ENCODE assay signal across 17 cellular contexts in genomic region chr3:115693868-115694267, GRCh38.
DNase-seq lines count a peak whose midpoint lies in the region; ATAC-seq and TF ChIP-seq lines count a peak whose summit lies in the region.
"Had no signal": no experiment of that assay in that cellular context is flagged by ENCODE, and none has a peak within 500 bp of the region (broad histone marks: within the 10 kb centered on the region; RNA-seq: fewer than 3 reads in every experiment).

No MANE protein-coding gene starts in this region.

- no peaks in the 10 kb centered on the region for H3K79me2 ChIP-seq in HCT116 (ENCODE audit: insufficient read depth, low read length)
- peaks cover 70% of the 10 kb centered on the region for H3K79me2 ChIP-seq in neural cell (replicated peaks; ENCODE audit: insufficient read depth, low read length)

- POLR2A ChIA-PET in HCT116 (lab: Charles Lee), result no interaction called here

- H3K9ac ChIP-seq in HCT116 (ENCODE audit: low read length), result no peak overlapping the region
- peak overlapping the region; percentile 64 for H3K9ac ChIP-seq in neural cell (ENCODE audit: low read length)

- peak; percentile 60 for TF ChIP-seq EP300 in neural cell (conservative IDR thresholded peaks at IDR 0.05; ENCODE audit: poor library complexity, severe bottlenecking)

- ATAC-seq in HCT116, result no peak
- ATAC-seq in HG03025 (IDR thresholded peaks at IDR 0.05; ENCODE audit: low FRiP score, unreplicated experiment), result no peak
- no peak for ATAC-seq in GM18870 (IDR thresholded peaks at IDR 0.05; ENCODE audit: unreplicated experiment)
- ATAC-seq: activated CD8-positive, alpha-beta T cell treated with anti-CD3 and anti-CD28 coated beads, Interleukin-2, amount 10 ng/mL, durations not matched to agents 7 days and 5 days had no signal

- CTCF ChIA-PET in HCT116 (lab: Charles Lee), result interaction anchor here (1.0 to 2.5 kb wide), 6 partner anchors 19 to 525 kb away, joined by 3 to 43 read pairs (median 8); no protein-coding TSS in a partner anchor

- H3K4me1 ChIP-seq in HCT116 (ENCODE audit: control insufficient read depth in 1 of 2, insufficient read depth in 2 of 2, low read length in 2 of 2), result peaks cover 0 to 11% of the 10 kb centered on the region in 2 experiments; a peak in 2 of 4 replicates
- H3K4me1 ChIP-seq: pancreas had no signal

- H3K27me3 ChIP-seq in HCT116 (ENCODE audit: insufficient read depth, low read length) (no peaks in the 10 kb centered on the region), neural cell (ENCODE audit: insufficient read depth, low read depth, low read length) (no peaks in the 10 kb centered on the region)
- H3K27me3 ChIP-seq: esophagus squamous epithelium, pancreas had no signal

- intact Hi-C loops in HCT116 (cut with micrococcal nuclease), result loop anchor here (1.0 to 10.0 kb wide), 5 partner anchors 91 to 867 kb away; no protein-coding TSS in a partner anchor

- H2AFZ ChIP-seq in HCT116 (ENCODE audit: low read depth, low read length, poor library complexity, severe bottlenecking) (peak overlapping the region; percentile 83), neural cell (ENCODE audit: low read depth, low read length) (no peak overlapping the region)
- H2AFZ ChIP-seq: PC-9 had no signal

- H4K20me1 ChIP-seq in HCT116 (ENCODE audit: insufficient read depth), result no peaks in the 10 kb centered on the region; the same call in 1 of the 2 replicates
- no peaks in the 10 kb centered on the region for H4K20me1 ChIP-seq in neural cell (ENCODE audit: insufficient read depth)

- H3K36me3 ChIP-seq in HCT116 (ENCODE audit: control insufficient read depth in 1 of 2, insufficient read depth in 2 of 2, low read length in 2 of 2) (no peaks in the 10 kb centered on the region), neural cell (ENCODE audit: insufficient read depth, low read length) (peaks cover 13% of the 10 kb centered on the region)
- H3K36me3 ChIP-seq: esophagus squamous epithelium, pancreas had no signal

- RAD21 ChIA-PET in HCT116 (lab: Charles Lee; ENCODE audit: low non-redundant PET in 1 of 2, low total read pairs in 2 of 2, uncharacterized antibody in 2 of 2, unreplicated experiment in 2 of 2), result interaction anchor here (0.7 to 1.8 kb wide), 2 partner anchors 90 to 91 kb away, joined by 3 to 4 read pairs; no protein-coding TSS in a partner anchor

- no peak for TF ChIP-seq CTCF in HCT116 (IDR thresholded peaks at IDR 0.05 in 2 of 3, conservative IDR thresholded peaks at IDR 0.05 in 1 of 3; ENCODE audit: borderline replicate concordance in 1 of 3, insufficient read depth in 1 of 3, low read depth in 2 of 3, low read length in 2 of 3)
- no peak for TF ChIP-seq CTCF in neural cell (IDR thresholded peaks at IDR 0.05; ENCODE audit: poor library complexity, severe bottlenecking)

- H3K27ac ChIP-seq in HCT116 (ENCODE audit: low read depth, low read length) (no peak overlapping the region), caudate nucleus (ENCODE audit: low read depth, low read length) (no peak overlapping the region), neural cell (ENCODE audit: low read length) (peak overlapping the region; percentile 90)
- H3K27ac ChIP-seq: esophagus squamous epithelium, pancreas, PC-9 had no signal

- TF ChIP-seq RAD21 in HCT116 (IDR thresholded peaks at IDR 0.05; ENCODE audit: low read depth) (no peak), neural cell (conservative IDR thresholded peaks at IDR 0.05) (peak; percentile 34)

- H3K9me3 ChIP-seq in HCT116 (ENCODE audit: control insufficient read depth in 1 of 2, insufficient read depth in 1 of 2, low read depth in 1 of 2, low read length in 2 of 2) (no peaks in the 10 kb centered on the region), neural cell (ENCODE audit: low read length) (no peaks in the 10 kb centered on the region)
- H3K9me3 ChIP-seq: esophagus squamous epithelium, pancreas had no signal

- TF ChIP-seq POLR2A in HCT116 (IDR thresholded peaks at IDR 0.05; ENCODE audit: borderline replicate concordance, extremely low read depth, insufficient read depth, insufficient read length), result no peak

- no peak overlapping the region for H3K4me2 ChIP-seq in HCT116 (ENCODE audit: low read length)
- H3K4me2 ChIP-seq in neural cell (ENCODE audit: low read length), result peak overlapping the region; percentile 70
- H3K4me2 ChIP-seq: PC-9 had no signal

- BruUV-seq in HCT116 (replicated peaks; lab: Mats Ljungman, UMichigan), result no TSS peak

- H3K4me3 ChIP-seq in HCT116 (replicated peaks in 1 of 2; ENCODE audit: low read depth in 1 of 2, low read length in 2 of 2) (no peak overlapping the region), neural cell (ENCODE audit: low read length) (peak overlapping the region; percentile 50)
- H3K4me3 ChIP-seq: esophagus squamous epithelium, pancreas, PC-9 had no signal

- H3F3A ChIP-seq in neural cell (ENCODE audit: insufficient read depth, low read length, poor library complexity, severe bottlenecking), result peaks cover 10% of the 10 kb centered on the region

- no peak for DNase-seq in HCT116 (ENCODE audit: low read depth, low spot score)
- peak; percentile 51 for DNase-seq in NCI-H2227 treated with DMSO at 0.1 percent for 48 hours (lab: John Stamatoyannopoulos, UW)
- DNase-seq in caudate nucleus (lab: John Stamatoyannopoulos, UW), result peak in 50 of 61 donors; percentile 2 to 87 (median 38)
- DNase-seq in activated CD4-positive, alpha-beta T cell treated with anti-CD3 and anti-CD28 coated beads for 48 hours, result no peak
- no peak for DNase-seq in iPS-NIHi11 (ENCODE audit: low spot score)
- DNase-seq: activated CD4-positive, CD25-positive, alpha-beta regulatory T cell; activated CD8-positive, alpha-beta T cell treated with anti-CD3 and anti-CD28 coated beads, Interleukin-2, amount 10 ng/mL, durations not matched to agents 7 days and 5 days; activated naive CD8-positive, alpha-beta T cell treated with anti-CD3 and anti-CD28 coated beads for 36 hours; effector CD4-positive, alpha-beta T cell; esophagus squamous epithelium; KBM-7; NCI-H146; pancreas; PC-9 had no signal

- H3K9me2 ChIP-seq in HCT116 (ENCODE audit: insufficient read depth), result no peaks in the 10 kb centered on the region
- H3K9me2 ChIP-seq in neural cell (ENCODE audit: insufficient read depth, low read length), result no peaks in the 10 kb centered on the region

TF ChIP-seq in HCT116, 20 proteins besides CTCF, POLR2A, EP300 and RAD21:
- no peak for TF ChIP-seq ZBTB33 (IDR thresholded peaks at IDR 0.05; ENCODE audit: extremely low read depth, insufficient replicate concordance, low read length)

TF ChIP-seq in neural cell, 6 proteins besides CTCF, POLR2A, EP300 and RAD21:
- TF ChIP-seq EZH2 (IDR thresholded peaks at IDR 0.05; ENCODE audit: borderline replicate concordance, insufficient read depth, low read length, poor library complexity, severe bottlenecking) (no peak), REST (IDR thresholded peaks at IDR 0.05; ENCODE audit: borderline replicate concordance) (no peak), MXI1 (conservative IDR thresholded peaks at IDR 0.05; ENCODE audit: poor library complexity, severe bottlenecking) (peak; percentile 55), POLR2AphosphoS5 (IDR thresholded peaks at IDR 0.05) (peak; percentile 60), TAF1 (IDR thresholded peaks at IDR 0.05; ENCODE audit: low read depth) (no peak), SMC3 (conservative IDR thresholded peaks at IDR 0.05; ENCODE audit: poor library complexity) (peak; percentile 37)

Comparison
In these comparisons a context has a peak if more than half of its experiments do, and no peak if none do; other contexts are left out.
1. DNase-seq: peak in NCI-H2227 treated with DMSO at 0.1 percent for 48 hours (single experiment) and caudate nucleus (50 of 61); none in HCT116 (single experiment), activated CD4-positive, alpha-beta T cell treated with anti-CD3 and anti-CD28 coated beads for 48 hours (single experiment) and iPS-NIHi11 (single experiment).